8 cellular contexts compared by ENCODE assay signal in genomic region chr15:44712108-44713005, GRCh38. TPM values are rescaled to one million over a fixed set of nuclear protein-coding genes. Genes with fewer than 3 reads are reported as not detected.
DNase-seq lines count a peak whose midpoint lies in the region; ATAC-seq, FAIRE-seq and TF ChIP-seq lines count a peak whose summit lies in the region.

No MANE protein-coding gene starts in this region.

- H4K20me1 ChIP-seq in astrocyte (ENCODE audit: insufficient read depth, low read length) = peaks cover 55% of the 10 kb centered on the region

- H3K36me3 Mint-ChIP-seq in astrocyte (ENCODE audit: low read depth, unreplicated experiment) = peaks cover under 1% of the 10 kb centered on the region

- no peak for FAIRE-seq in astrocyte (lab: Jason Lieb, UNC)

- H3K36me3 ChIP-seq in astrocyte (ENCODE audit: insufficient read depth, low read length) = peaks cover 22% of the 10 kb centered on the region

- H3K4me1 ChIP-seq in astrocyte (ENCODE audit: insufficient read depth, low read length) = peaks cover 9% of the 10 kb centered on the region
- H3K4me1 ChIP-seq in right cardiac atrium (ENCODE audit: control insufficient read depth, insufficient read depth, low read length) = peaks cover 2% of the 10 kb centered on the region

- peak overlapping the region; percentile 96 for H3K4me3 Mint-ChIP-seq in astrocyte (ENCODE audit: unreplicated experiment)

- 6% methylated on average over 35 of the region's 35 CpGs for WGBS in right cardiac atrium

- ATAC-seq in right cardiac atrium = peak; percentile 75 to 80
- no peak for ATAC-seq in GM21825 (IDR thresholded peaks at IDR 0.05; ENCODE audit: unreplicated experiment)

- H3K9me3 ChIP-seq in astrocyte (ENCODE audit: insufficient read depth, low read depth, low read length) (no peaks in the 10 kb centered on the region), right cardiac atrium (ENCODE audit: control insufficient read depth, low read length) (no peaks in the 10 kb centered on the region)

- H3K27me3 Mint-ChIP-seq in astrocyte (ENCODE audit: low read depth, unreplicated experiment) = no peaks in the 10 kb centered on the region

- H3K27me3 ChIP-seq in astrocyte (ENCODE audit: insufficient read depth, low read length) (no peaks in the 10 kb centered on the region), right cardiac atrium (ENCODE audit: control insufficient read depth, insufficient read depth) (no peaks in the 10 kb centered on the region)

- peak overlapping the region; percentile 100 for H3K9ac ChIP-seq in astrocyte (ENCODE audit: low read length)

- DNase-seq in LoVo (ENCODE audit: low spot score) (peak; percentile 76), T follicular helper cell (ENCODE audit: low read depth) (peak; percentile 51), astrocyte (ENCODE audit: low read depth) (peak; percentile 74), right cardiac atrium (peak; percentile 69 to 84 (median 71)), pulmonary artery endothelial cell (ENCODE audit: low read depth, low spot score) (peak; percentile 68), cortex of kidney (lab: John Stamatoyannopoulos, UW) (no peak)

- TF ChIP-seq CTCF in GM12875 (IDR thresholded peaks at IDR 0.05; ENCODE audit: borderline replicate concordance, insufficient read depth, low read depth, low read length) (no peak), astrocyte (IDR thresholded peaks at IDR 0.05; ENCODE audit: insufficient read depth, low read depth, low read length) (no peak)

- intact Hi-C loops in right cardiac atrium (cut with DNase I) = loop anchor here in 2 of 4 donors (2.0 kb wide), 1 partner anchor 14 kb away; no protein-coding TSS in a partner anchor

- H3K4me3 ChIP-seq in GM12875 (ENCODE audit: low read depth, low read length) = peak overlapping the region; percentile 99
- H3K4me3 ChIP-seq in astrocyte (ENCODE audit: insufficient read depth, low read depth, low read length) = peak overlapping the region; percentile 93
- peak overlapping the region; percentile 76 for H3K4me3 ChIP-seq in right cardiac atrium (ENCODE audit: low read length)

- H3K4me2 ChIP-seq in astrocyte (ENCODE audit: low read length) = peak overlapping the region; percentile 89

- H3K79me2 ChIP-seq in astrocyte (ENCODE audit: insufficient read depth, low read length) = peaks cover 46% of the 10 kb centered on the region

- peaks cover 7% of the 10 kb centered on the region for H3K4me1 Mint-ChIP-seq in astrocyte (ENCODE audit: low read depth, unreplicated experiment)

- no peaks in the 10 kb centered on the region for H3K9me3 Mint-ChIP-seq in astrocyte (ENCODE audit: unreplicated experiment)

- peak overlapping the region; percentile 73 for H2AFZ ChIP-seq in astrocyte (ENCODE audit: low read depth, low read length)

- peak overlapping the region; percentile 98 for H3K27ac ChIP-seq in astrocyte (ENCODE audit: low read depth, low read length)
- H3K27ac ChIP-seq in right cardiac atrium (ENCODE audit: low read length) = peak overlapping the region; percentile 97

- H3K27ac Mint-ChIP-seq in astrocyte (ENCODE audit: unreplicated experiment) = peak overlapping the region; percentile 99

RNA-seq across cellular contexts. Expression of gene B2M, which starts 1.0 kb away (rescaled TPM):
- 1,708 and 2,284 TPM in 2 replicates for total RNA-seq in astrocyte
- total RNA-seq in right cardiac atrium = 1,000 to 10,000 TPM; 1,377 to 1,599 (median 1,490) TPM
- 2,022 TPM for polyA plus RNA-seq in right cardiac atrium
- total RNA-seq in pulmonary artery endothelial cell = 1,552 and 2,400 TPM in 2 replicates

RNA-seq across cellular contexts. Expression of gene PATL2, which starts 1.2 kb away (rescaled TPM):
- total RNA-seq in astrocyte (0.41 and 1.2 TPM in 2 replicates), right cardiac atrium (1 to 10 TPM; 2.4 to 6.6 (median 3.9) TPM), pulmonary artery endothelial cell (under 0.01 TPM in 1 of 2 replicates, not detected in the other)
- polyA plus RNA-seq in right cardiac atrium = 8.3 TPM

RNA-seq across cellular contexts. Expression of gene TRIM69, which starts 24.0 kb away (rescaled TPM):
- total RNA-seq in astrocyte = 32.8 and 37.2 TPM in 2 replicates
- total RNA-seq in right cardiac atrium = 10 to 100 TPM; 46.1 to 81.4 (median 71.9) TPM
- 53.5 TPM for polyA plus RNA-seq in right cardiac atrium
- total RNA-seq in pulmonary artery endothelial cell = 7.2 and 18.5 TPM in 2 replicates

RNA-seq across cellular contexts. Expression of gene SPG11, which starts 48.9 kb away (rescaled TPM):
- total RNA-seq in astrocyte (34.4 and 37.9 TPM in 2 replicates), right cardiac atrium (10 to 100 TPM; 38.8 to 45.7 (median 42.4) TPM), pulmonary artery endothelial cell (42.3 and 54.8 TPM in 2 replicates)
- 15.0 TPM for polyA plus RNA-seq in right cardiac atrium
